10 cellular contexts compared by ENCODE assay signal in genomic region chr14:69261761-69262331, GRCh38. TPM values are rescaled to one million over a fixed set of nuclear protein-coding genes. Genes with fewer than 3 reads are reported as not detected.
A peak's percentile ranks its signal among the peaks of the same experiment; 100 is the strongest.
DNase-seq lines count a peak whose midpoint lies in the region; ATAC-seq and TF ChIP-seq lines count a peak whose summit lies in the region.
"Had no signal": no experiment of that assay in that cellular context is flagged by ENCODE, and none has a peak within 500 bp of the region (broad histone marks: within the 10 kb centered on the region; RNA-seq: fewer than 3 reads in every experiment).

No MANE protein-coding gene starts in this region.

- ATAC-seq in lower lobe of right lung (no peak), HG02885 (IDR thresholded peaks at IDR 0.05; ENCODE audit: poor library complexity, unreplicated experiment) (no peak)

- peak overlapping the region; percentile 79 for H3K4me3 Mint-ChIP-seq in chondrocyte (ENCODE audit: unreplicated experiment)

- no peaks in the 10 kb centered on the region for H3K36me3 Mint-ChIP-seq in chondrocyte (ENCODE audit: low read depth)

- H4K20me1 ChIP-seq in mammary epithelial cell (ENCODE audit: insufficient read depth, low read length) = no peaks in the 10 kb centered on the region

- H3K4me1 ChIP-seq in breast epithelium = no peaks in the 10 kb centered on the region
- H3K4me1 ChIP-seq in mammary epithelial cell (ENCODE audit: insufficient read depth, low read length) = peaks cover 14% of the 10 kb centered on the region
- H3K4me1 ChIP-seq in lower lobe of right lung = peaks cover 8% of the 10 kb centered on the region
- H3K4me1 ChIP-seq in vagina = peaks cover 29% of the 10 kb centered on the region
- H3K4me1 ChIP-seq in adrenal gland (replicated peaks in 1 of 2) = peaks cover 12 to 38% of the 10 kb centered on the region in 2 donors

- BruUV-seq in mammary epithelial cell (replicated peaks; lab: Mats Ljungman, UMichigan) = no TSS peak

- in situ Hi-C loops in mammary epithelial cell (cut with MboI; ENCODE audit: low sequenced_read_pairs in 2 of 2) = no loop called here

- DNase-seq in breast epithelium (ENCODE audit: low spot score in 2 of 2) (no peak), mammary epithelial cell (no peak), chondrocyte (ENCODE audit: low spot score) (no peak), lower lobe of right lung (no peak), vagina (ENCODE audit: extremely low spot score in 2 of 2) (no peak), adrenal gland (no peak), erythroblast (lab: John Stamatoyannopoulos, UW) (no peak)
- DNase-seq: NCI-H774 had no signal

- dilution Hi-C loops in mammary epithelial cell (cut with HindIII; ENCODE audit: low sequenced_read_pairs) = loop anchor here (5.0 kb wide), 2 partner anchors 50 to 90 kb away; no protein-coding TSS in a partner anchor

- H3K27me3 Mint-ChIP-seq in chondrocyte (ENCODE audit: low read depth) = no peaks in the 10 kb centered on the region

- H3K36me3 ChIP-seq in breast epithelium (no peaks in the 10 kb centered on the region), mammary epithelial cell (ENCODE audit: insufficient read depth, low read length) (no peaks in the 10 kb centered on the region), lower lobe of right lung (no peaks in the 10 kb centered on the region), vagina (no peaks in the 10 kb centered on the region), adrenal gland (replicated peaks in 1 of 2) (no peaks in the 10 kb centered on the region)

- H3K9ac ChIP-seq in mammary epithelial cell (ENCODE audit: insufficient read depth, low read length) = no peak overlapping the region

- H2AFZ ChIP-seq in mammary epithelial cell (ENCODE audit: low read depth, low read length) = no peak overlapping the region

- H3K4me2 ChIP-seq in mammary epithelial cell (ENCODE audit: insufficient read depth, low read depth, low read length) = no peak overlapping the region

- no peak for TF ChIP-seq POLR2A in breast epithelium (IDR thresholded peaks at IDR 0.05)
- no peak for TF ChIP-seq POLR2A in vagina (IDR thresholded peaks at IDR 0.05)
- no peak for TF ChIP-seq POLR2A in adrenal gland (IDR thresholded peaks at IDR 0.05)
- no peak for TF ChIP-seq POLR2A in erythroblast (IDR thresholded peaks at IDR 0.05; ENCODE audit: low read length)

- no peaks in the 10 kb centered on the region for H3K9me3 ChIP-seq in breast epithelium
- H3K9me3 ChIP-seq in mammary epithelial cell (replicated peaks; ENCODE audit: insufficient read depth, low read length) = no peaks in the 10 kb centered on the region
- H3K9me3 ChIP-seq in lower lobe of right lung = no peaks in the 10 kb centered on the region
- H3K9me3 ChIP-seq in vagina = no peaks in the 10 kb centered on the region
- H3K9me3 ChIP-seq in adrenal gland (replicated peaks in 1 of 3) = no peaks in the 10 kb centered on the region

- no peaks in the 10 kb centered on the region for H3K79me2 ChIP-seq in mammary epithelial cell (ENCODE audit: insufficient read depth, low read length)

- H3K4me1 Mint-ChIP-seq in chondrocyte (ENCODE audit: low read depth) = peaks cover 46% of the 10 kb centered on the region

- intact Hi-C loops in breast epithelium (cut with DNase I; ENCODE audit: low total_unique reads) = no loop called here
- intact Hi-C loops in mammary epithelial cell (cut with micrococcal nuclease) = loop anchor here (1.0 to 5.0 kb wide), 3 partner anchors 85 to 198 kb away; no protein-coding TSS in a partner anchor
- intact Hi-C loops in lower lobe of right lung (cut with DNase I) = no loop called here
- intact Hi-C loops in vagina (cut with DNase I) = loop anchor here (10.0 kb wide), 1 partner anchor 93 kb away; no protein-coding TSS in a partner anchor
- intact Hi-C loops in adrenal gland (cut with DNase I) = no loop called here

- CTCF ChIA-PET in mammary epithelial cell (lab: Charles Lee; ENCODE audit: low non-redundant PET) = interaction anchor here (0.6 kb wide), 1 partner anchor 8 kb away, joined by 3 read pairs; no protein-coding TSS in a partner anchor

- no peaks in the 10 kb centered on the region for H3K9me3 Mint-ChIP-seq in chondrocyte (ENCODE audit: low read depth)

- peak overlapping the region; percentile 58 to 89 (median 63) for H3K4me3 ChIP-seq in breast epithelium
- H3K4me3 ChIP-seq in mammary epithelial cell (replicated peaks in 1 of 3; ENCODE audit: insufficient read depth in 1 of 3, low read depth in 2 of 3, low read length in 3 of 3) = no peak overlapping the region
- peak overlapping the region; percentile 59 for H3K4me3 ChIP-seq in lower lobe of right lung
- H3K4me3 ChIP-seq in vagina = peak overlapping the region; percentile 53 to 54
- peak overlapping the region in 1 of 4 donors; percentile 64 for H3K4me3 ChIP-seq in adrenal gland

- H3K27ac ChIP-seq in breast epithelium = peak overlapping the region; percentile 41 to 70
- no peak overlapping the region for H3K27ac ChIP-seq in mammary epithelial cell (ENCODE audit: insufficient read depth, low read depth, low read length)
- H3K27ac ChIP-seq in lower lobe of right lung = no peak overlapping the region
- H3K27ac ChIP-seq in vagina = peak overlapping the region; percentile 53
- peak overlapping the region in 1 of 5 donors; percentile 60 for H3K27ac ChIP-seq in adrenal gland
- H3K27ac ChIP-seq: HL-60 had no signal

- H3K27me3 ChIP-seq in breast epithelium (peaks cover 2 to 13% of the 10 kb centered on the region in 2 donors), mammary epithelial cell (ENCODE audit: insufficient read depth, low read length) (peaks cover 33% of the 10 kb centered on the region), lower lobe of right lung (ENCODE audit: low read depth) (peaks cover 66% of the 10 kb centered on the region), vagina (no peaks in the 10 kb centered on the region), adrenal gland (no peaks in the 10 kb centered on the region)

- no peak for TF ChIP-seq CTCF in breast epithelium (IDR thresholded peaks at IDR 0.05)
- TF ChIP-seq CTCF in mammary epithelial cell (conservative IDR thresholded peaks at IDR 0.05 in 1 of 2, IDR thresholded peaks at IDR 0.05 in 1 of 2; ENCODE audit: extremely low read depth in 1 of 2, insufficient read depth in 1 of 2, low read depth in 1 of 2, low read length in 2 of 2) = no peak
- TF ChIP-seq CTCF in chondrocyte (IDR thresholded peaks at IDR 0.05) = no peak
- no peak for TF ChIP-seq CTCF in lower lobe of right lung (IDR thresholded peaks at IDR 0.05)
- TF ChIP-seq CTCF in vagina (IDR thresholded peaks at IDR 0.05) = no peak
- TF ChIP-seq CTCF in adrenal gland (IDR thresholded peaks at IDR 0.05) = no peak

- WGBS in mammary epithelial cell (ENCODE audit: low coverage, missing lambda C conversion rate) = 97% methylated on average over 5 of the region's 5 CpGs
- WGBS in adrenal gland, 4 donors = 54 to 69% (median 62%) methylated on average over 4 to 5 of the region's 5 CpGs

- H3K27ac Mint-ChIP-seq in chondrocyte (ENCODE audit: unreplicated experiment) = peak overlapping the region; percentile 90

RNA-seq across cellular contexts. Expression of gene GALNT16, which starts 1.9 kb away (rescaled TPM):
- total RNA-seq in breast epithelium (10 to 100 TPM in 1 of 3 donors, 1 to 10 TPM in 2; 6.3 to 20.6 (median 8.8) TPM), mammary epithelial cell (under 1 TPM; 0.09 to 0.67 TPM), chondrocyte (28.1 to 36.7 TPM (median 34.4 TPM) in 3 replicates), lower lobe of right lung (3.5 TPM), vagina (5.2 TPM), adrenal gland (10 to 100 TPM; 10.9 to 38.1 (median 23.4) TPM)
- polyA plus RNA-seq in mammary epithelial cell (0.07 TPM), adrenal gland (10 to 100 TPM in 1 of 3 donors, 1 to 10 TPM in 2; 7.7 to 16.3 (median 8.4) TPM)
- polyA minus RNA-seq in mammary epithelial cell = not detected

Comparison
In these comparisons a context has a peak if more than half of its experiments do, and no peak if none do; other contexts are left out.
1. H3K27ac ChIP-seq: peak in breast epithelium (2 of 2) and vagina (single experiment); none in mammary epithelial cell (single experiment) and lower lobe of right lung (single experiment).
2. H3K4me3 ChIP-seq: peak in breast epithelium (3 of 3), lower lobe of right lung (single experiment) and vagina (2 of 2); none in mammary epithelial cell (0 of 3).
3. intact Hi-C loops: an anchor here in mammary epithelial cell (1.0 to 5.0 kb wide) and vagina (10.0 kb wide); none called in breast epithelium, lower lobe of right lung and adrenal gland.